ENCODE assay signal across 8 cellular contexts in the genomic region with DNA sequence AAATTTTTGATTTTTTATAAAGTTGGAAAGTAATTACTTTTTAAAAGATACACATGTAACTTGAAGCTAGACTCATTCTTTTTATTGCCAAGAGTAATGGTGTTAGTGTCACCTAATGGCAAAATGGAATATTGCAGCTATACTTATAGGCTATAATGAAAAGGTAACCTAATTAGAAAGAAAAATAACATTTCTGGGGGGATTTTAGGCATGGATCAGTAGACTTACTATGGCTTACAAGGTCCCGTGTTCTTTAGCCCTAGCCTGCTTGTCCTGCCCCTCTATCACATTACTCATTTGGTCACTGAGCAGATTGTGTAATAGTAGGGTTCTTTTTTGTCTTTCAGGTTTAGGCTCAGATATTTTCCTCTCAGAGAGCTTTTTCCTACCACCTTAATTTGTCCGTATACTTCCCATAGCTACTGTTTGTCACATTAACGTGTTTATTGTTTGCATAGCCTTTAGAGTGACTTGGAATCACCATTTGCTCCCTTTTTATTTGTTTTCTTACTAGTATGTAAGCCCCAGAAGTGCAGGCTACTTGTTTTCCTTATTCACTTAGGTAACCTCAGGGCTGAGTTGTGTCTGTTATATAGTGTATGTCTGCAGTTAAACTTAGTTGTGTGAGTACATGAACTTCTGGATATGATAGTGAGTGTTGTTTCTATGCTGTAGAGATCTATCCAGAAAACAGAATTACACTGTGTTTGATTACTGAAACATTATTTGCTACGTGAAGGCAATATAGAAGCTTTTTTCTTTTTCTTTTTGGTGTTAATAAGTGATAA. TPM values are rescaled to one million over a fixed set of nuclear protein-coding genes. Genes with fewer than 3 reads are reported as not detected.
A peak's percentile ranks its signal among the peaks of the same experiment; 100 is the strongest.
DNase-seq lines count a peak whose midpoint lies in the region; ATAC-seq and TF ChIP-seq lines count a peak whose summit lies in the region.

No MANE protein-coding gene starts in this region.

- no peaks in the 10 kb centered on the region for H3K79me2 ChIP-seq in H9 (ENCODE audit: insufficient read depth, low read length)

- no peak overlapping the region for H3K4me2 ChIP-seq in H9 (ENCODE audit: insufficient read depth, insufficient read length, low read length)

- H3K27me3 Mint-ChIP-seq in H9 (ENCODE audit: low read depth): no peaks in the 10 kb centered on the region
- H3K27me3 Mint-ChIP-seq in activated naive CD4-positive, alpha-beta T cell treated with anti-CD3 and anti-CD28 coated beads, Interleukin-2, amount 10 ng/mL, durations not matched to agents 7 days and 5 days: no peaks in the 10 kb centered on the region

- no peak overlapping the region for H4K5ac ChIP-seq in H9 (ENCODE audit: insufficient read length, low read depth, low read length)

- peaks cover 6 to 9% of the 10 kb centered on the region in 2 experiments for H3K9me3 Mint-ChIP-seq in H9
- no peaks in the 10 kb centered on the region for H3K9me3 Mint-ChIP-seq in activated naive CD4-positive, alpha-beta T cell treated with anti-CD3 and anti-CD28 coated beads, Interleukin-2, amount 10 ng/mL, durations not matched to agents 7 days and 5 days

- H3K36me3 Mint-ChIP-seq in H9 (ENCODE audit: insufficient read depth in 1 of 3, low read depth in 3 of 3): peaks cover 13 to 18% (median 13%) of the 10 kb centered on the region in 3 experiments
- peaks cover 13% of the 10 kb centered on the region for H3K36me3 Mint-ChIP-seq in activated naive CD4-positive, alpha-beta T cell treated with anti-CD3 and anti-CD28 coated beads, Interleukin-2, amount 10 ng/mL, durations not matched to agents 7 days and 5 days

- no peak overlapping the region for H3K18ac ChIP-seq in H9 (ENCODE audit: insufficient read length, low read depth, low read length)

- H3K27ac Mint-ChIP-seq in H9: no peak overlapping the region
- H3K27ac Mint-ChIP-seq in activated naive CD4-positive, alpha-beta T cell treated with anti-CD3 and anti-CD28 coated beads, Interleukin-2, amount 10 ng/mL, durations not matched to agents 7 days and 5 days: no peak overlapping the region

- no peak overlapping the region for H3K14ac ChIP-seq in H9 (ENCODE audit: insufficient read depth, low read length)

- no peak overlapping the region for H3T11ph ChIP-seq in H9 (ENCODE audit: low read length)

- H2BK15ac ChIP-seq in H9 (ENCODE audit: low read depth, low read length): no peak overlapping the region

- peak; percentile 77 to 84 for TF ChIP-seq RAD21 in liver (IDR thresholded peaks at IDR 0.05)

- H3K27ac ChIP-seq in H9 (ENCODE audit: insufficient read length, low read depth, low read length): no peak overlapping the region
- H3K27ac ChIP-seq in liver (ENCODE audit: low read depth in 1 of 2, low read length in 2 of 2): no peak overlapping the region

- no CpG with 5 or more reads among the region's 4 CpGs for WGBS in H9 (ENCODE audit: extremely low coverage, insufficient read length, low lambda C conversion rate)
- 30% methylated on average over 4 of the region's 4 CpGs for WGBS in liver

- no peak overlapping the region for H3K56ac ChIP-seq in H9 (ENCODE audit: insufficient read length, low read depth, low read length)

- no peak overlapping the region for H3K4ac ChIP-seq in H9 (ENCODE audit: low read depth, low read length)

- no peak overlapping the region for H2BK20ac ChIP-seq in H9 (ENCODE audit: low read depth, low read length, poor library complexity, severe bottlenecking)

- no peak overlapping the region for H3K4me3 Mint-ChIP-seq in H9
- no peak overlapping the region for H3K4me3 Mint-ChIP-seq in activated naive CD4-positive, alpha-beta T cell treated with anti-CD3 and anti-CD28 coated beads, Interleukin-2, amount 10 ng/mL, durations not matched to agents 7 days and 5 days

- no peaks in the 10 kb centered on the region for H3K9me3 ChIP-seq in H9 (ENCODE audit: control insufficient read depth, low read depth, low read length)
- H3K9me3 ChIP-seq in liver (ENCODE audit: control insufficient read depth in 4 of 4, low read length in 3 of 4): no peaks in the 10 kb centered on the region

- no peak overlapping the region for H2BK12ac ChIP-seq in H9 (ENCODE audit: insufficient read length, low read depth, low read length)

- peaks cover 0 to 7% (median 4%) of the 10 kb centered on the region in 4 donors for H3K36me3 ChIP-seq in liver (ENCODE audit: control insufficient read depth in 4 of 4, insufficient read depth in 3 of 4, low read depth in 1 of 4, low read length in 3 of 4)

- H4K20me1 ChIP-seq in H9 (ENCODE audit: control insufficient read depth, insufficient read depth, insufficient read length): no peaks in the 10 kb centered on the region

- H2BK5ac ChIP-seq in H9 (ENCODE audit: insufficient read length, low read length): no peak overlapping the region

- no peak overlapping the region for H3K23ac ChIP-seq in H9 (ENCODE audit: insufficient read length, low read depth, low read length)

- H2BK120ac ChIP-seq in H9 (ENCODE audit: low read depth, low read length, poor library complexity, severe bottlenecking): no peak overlapping the region

- no peaks in the 10 kb centered on the region for H3K27me3 ChIP-seq in H9 (ENCODE audit: insufficient read depth, low read length)
- no peaks in the 10 kb centered on the region for H3K27me3 ChIP-seq in liver (ENCODE audit: control insufficient read depth in 4 of 4, insufficient read depth in 4 of 4, low read length in 3 of 4)

- H4K8ac ChIP-seq in H9 (replicated peaks; ENCODE audit: insufficient read length, low read depth, low read length): no peak overlapping the region

- DNase-seq in DMS153 treated with DMSO at 0.1 percent for 48 hours (lab: John Stamatoyannopoulos, UW; ENCODE audit: unreplicated experiment): peak; percentile 27
- DNase-seq in DMS153 (lab: John Stamatoyannopoulos, UW): no peak
- DNase-seq in H9: no peak
- DNase-seq in NCI-H446 treated with DMSO at 0.1 percent for 48 hours (lab: John Stamatoyannopoulos, UW): peak; percentile 51
- DNase-seq in cardiac fibroblast (ENCODE audit: low read depth in 2 of 2): peak; percentile 55 to 59
- DNase-seq in activated naive CD4-positive, alpha-beta T cell treated with anti-CD3 and anti-CD28 coated beads, Interleukin-2, amount 10 ng/mL, durations not matched to agents 7 days and 5 days: no peak

- H3K4me3 ChIP-seq in cardiac fibroblast (replicated peaks in 1 of 2; ENCODE audit: low read depth in 2 of 2, low read length in 2 of 2) (no peak overlapping the region), liver (ENCODE audit: low read depth in 1 of 3, low read length in 3 of 3) (no peak overlapping the region)

- H3K9ac ChIP-seq in H9 (ENCODE audit: extremely low read depth, insufficient read length, low read length) (no peak overlapping the region), liver (ENCODE audit: low read depth in 1 of 2, low read length in 2 of 2) (no peak overlapping the region)

- TF ChIP-seq CTCF in H9 (conservative IDR thresholded peaks at IDR 0.05): peak; percentile 83
- peak; percentile 54 for TF ChIP-seq CTCF in cardiac fibroblast (IDR thresholded peaks at IDR 0.05; ENCODE audit: low read depth, low read length)
- peak; percentile 51 for TF ChIP-seq CTCF in liver (IDR thresholded peaks at IDR 0.05; ENCODE audit: low read depth, low read length, missing input control)

- no peaks in the 10 kb centered on the region for H3K23me2 ChIP-seq in H9 (ENCODE audit: insufficient read length, low read depth, low read length, poor library complexity, severe bottlenecking)

- CTCF ChIA-PET in activated naive CD4-positive, alpha-beta T cell treated with anti-CD3 and anti-CD28 coated beads, Interleukin-2, amount 10 ng/mL, durations not matched to agents 7 days and 5 days (lab: Charles Lee): interaction anchor here (0.5 to 1.9 kb wide), 16 partner anchors 9 to 1015 kb away, joined by 3 to 9 read pairs (median 3); no protein-coding TSS in a partner anchor

- no peak overlapping the region for H4K91ac ChIP-seq in H9 (ENCODE audit: insufficient read length, low read depth, low read length)

- no peak for ATAC-seq in HG03342 (IDR thresholded peaks at IDR 0.05; ENCODE audit: unreplicated experiment)

- no peaks in the 10 kb centered on the region for H3K4me1 Mint-ChIP-seq in H9
- no peaks in the 10 kb centered on the region for H3K4me1 Mint-ChIP-seq in activated naive CD4-positive, alpha-beta T cell treated with anti-CD3 and anti-CD28 coated beads, Interleukin-2, amount 10 ng/mL, durations not matched to agents 7 days and 5 days

- H2AFZ ChIP-seq in H9 (ENCODE audit: low read length): no peak overlapping the region

- peaks cover 5% of the 10 kb centered on the region; the same call in 1 of the 2 replicates for H3K4me1 ChIP-seq in H9 (ENCODE audit: insufficient read depth, low read length)
- peaks cover 2 to 4% (median 3%) of the 10 kb centered on the region in 4 donors for H3K4me1 ChIP-seq in liver (ENCODE audit: control insufficient read depth in 4 of 4, insufficient read depth in 4 of 4, low read length in 3 of 4)

- H2AK5ac ChIP-seq in H9 (ENCODE audit: insufficient read length, low read length): no peak overlapping the region

- H3K79me1 ChIP-seq in H9 (ENCODE audit: insufficient read depth, low read depth, low read length, poor library complexity, severe bottlenecking): no peaks in the 10 kb centered on the region

TF ChIP-seq in liver, 16 proteins besides CTCF, POLR2A, EP300 and RAD21:
- TF ChIP-seq YY1 (IDR thresholded peaks at IDR 0.05): no peak
- TF ChIP-seq HNF4A (conservative IDR thresholded peaks at IDR 0.05): peak in 1 of 2 donors; percentile 45

RNA-seq across cellular contexts. Expression of a gene that starts 58.7 kb away (rescaled TPM):
- total RNA-seq in H9 (2021): 146 and 147 TPM in 2 replicates
- total RNA-seq in liver: 10 to 100 TPM; 28.0 to 53.5 TPM
- 1 to 10 TPM; 4.8 to 9.6 TPM for polyA plus RNA-seq in liver

Comparison
In these comparisons a context has a peak if more than half of its experiments do, and no peak if none do; other contexts are left out.
1. DNase-seq: peak in DMS153 treated with DMSO at 0.1 percent for 48 hours (single experiment), NCI-H446 treated with DMSO at 0.1 percent for 48 hours (single experiment) and cardiac fibroblast (2 of 2); none in DMS153 (single experiment), H9 (single experiment) and activated naive CD4-positive, alpha-beta T cell treated with anti-CD3 and anti-CD28 coated beads, Interleukin-2, amount 10 ng/mL, durations not matched to agents 7 days and 5 days (single experiment).
2. Peak in every context shown above with its lines, with median percentiles within 50 percentile points of each other: CTCF ChIP-seq.